9 cellular contexts compared by ENCODE assay signal in genomic region chr2:165155152-165155551, GRCh38. TPM values are rescaled to one million over a fixed set of nuclear protein-coding genes. Genes with fewer than 3 reads are reported as not detected.
"Had no signal": no experiment of that assay in that cellular context is flagged by ENCODE, and none has a peak within 500 bp of the region (broad histone marks: within the 10 kb centered on the region; RNA-seq: fewer than 3 reads in every experiment).

No MANE protein-coding gene starts in this region.

- H3K4me2 ChIP-seq: KMS-11 had no signal

- H3K27ac ChIP-seq: GM23248, KMS-11 had no signal

- H3K4me1 ChIP-seq: HAP-1 had no signal

- H3K4me3 ChIP-seq: GM23248, HAP-1 had no signal

- H2AFZ ChIP-seq: GM23248 had no signal

- H3K36me3 ChIP-seq: HAP-1 had no signal

- FAIRE-seq: HTR-8/SVneo had no signal

- H3K9me3 ChIP-seq: HAP-1 had no signal

- DNase-seq: GM23248, GOT3, H7, KBM-7 had no signal

- ATAC-seq: HCT116 had no signal

- H3K9ac ChIP-seq: GM23248, KMS-11 had no signal

RNA-seq across cellular contexts. Expression of gene SCN3A, which starts 48.7 kb away (rescaled TPM):
- total RNA-seq: H7, HT-29 had no signal
- polyA plus RNA-seq: GM23248 had no signal
